ENCODE assay signal across 17 cellular contexts in the genomic region with DNA sequence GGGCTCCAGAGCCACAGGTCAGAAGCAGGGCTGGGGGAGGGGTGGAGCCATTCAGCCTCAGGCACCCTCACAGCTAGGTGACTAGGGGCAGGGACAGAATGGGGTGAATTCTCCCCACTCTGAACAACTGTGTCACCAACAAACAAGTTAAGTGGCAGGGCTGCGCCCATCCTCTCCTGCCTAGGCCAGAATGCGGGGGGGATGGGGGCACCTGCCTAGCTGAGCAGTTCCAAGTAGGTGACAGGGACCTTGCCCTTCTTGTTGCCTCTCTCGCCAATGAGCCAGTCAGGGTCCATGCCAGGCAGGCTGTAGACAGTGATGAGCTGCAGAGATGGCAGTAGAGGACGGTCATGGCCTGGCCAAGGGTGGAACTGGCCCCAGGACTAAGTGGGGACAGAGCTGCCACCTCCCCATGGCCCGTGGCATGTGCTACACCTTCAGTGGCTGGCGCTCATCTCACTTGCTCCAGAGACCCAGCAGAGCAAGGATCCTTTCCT. TPM values are rescaled to one million over a fixed set of nuclear protein-coding genes. Genes with fewer than 3 reads are reported as not detected.
DNase-seq lines count a peak whose midpoint lies in the region; ATAC-seq, FAIRE-seq and TF ChIP-seq lines count a peak whose summit lies in the region.
"Had no signal": no experiment of that assay in that cellular context is flagged by ENCODE, and none has a peak within 500 bp of the region (broad histone marks: within the 10 kb centered on the region; RNA-seq: fewer than 3 reads in every experiment).

No MANE protein-coding gene starts in this region.

- H3K4me1 ChIP-seq in cardiac muscle cell (ENCODE audit: low read depth) (peaks cover 15% of the 10 kb centered on the region), right atrium auricular region (peaks cover 0 to 14% of the 10 kb centered on the region in 2 donors), PC-9 (replicated peaks; ENCODE audit: insufficient read depth) (no peaks in the 10 kb centered on the region), HepG2 (ENCODE audit: insufficient read depth, low read length) (no peaks in the 10 kb centered on the region), upper lobe of right lung (no peaks in the 10 kb centered on the region), A673 (ENCODE audit: insufficient read depth, low read length, poor library complexity, severe bottlenecking) (no peaks in the 10 kb centered on the region)

- H3F3A ChIP-seq in PC-9 (ENCODE audit: insufficient read depth, low read depth) = peaks cover 38% of the 10 kb centered on the region

- TSS peak; percentile 7 for BruUV-seq in PC-9 (replicated peaks; lab: Mats Ljungman, UMichigan)
- BruUV-seq in HepG2 (replicated peaks; lab: Mats Ljungman, UMichigan) = no TSS peak
- BruUV-seq in A673 (replicated peaks; lab: Mats Ljungman, UMichigan) = no TSS peak

- H3K9me3 ChIP-seq in cardiac muscle cell (ENCODE audit: low read depth) = no peaks in the 10 kb centered on the region
- H3K9me3 ChIP-seq in right atrium auricular region = no peaks in the 10 kb centered on the region
- no peaks in the 10 kb centered on the region for H3K9me3 ChIP-seq in PC-9 (ENCODE audit: insufficient read depth, low read depth)
- H3K9me3 ChIP-seq in HepG2 (ENCODE audit: low read length) = no peaks in the 10 kb centered on the region
- no peaks in the 10 kb centered on the region for H3K9me3 ChIP-seq in upper lobe of right lung
- H3K9me3 ChIP-seq in A673 (ENCODE audit: low read depth, low read length, poor library complexity, severe bottlenecking) = no peaks in the 10 kb centered on the region
- H3K9me3 ChIP-seq: MG63 had no signal

- peak overlapping the region; percentile 86 for H3K27ac ChIP-seq in cardiac muscle cell
- no peak overlapping the region for H3K27ac ChIP-seq in right atrium auricular region
- no peak overlapping the region for H3K27ac ChIP-seq in PC-9
- no peak overlapping the region for H3K27ac ChIP-seq in HepG2 (ENCODE audit: extremely low read length, insufficient read depth, low read length)
- no peak overlapping the region for H3K27ac ChIP-seq in upper lobe of right lung
- H3K27ac ChIP-seq in A673 (ENCODE audit: low read depth, low read length, poor library complexity, severe bottlenecking) = no peak overlapping the region
- H3K27ac ChIP-seq: HL-60 had no signal

- FAIRE-seq in HepG2 (lab: Jason Lieb, UNC) = no peak

- H3K36me3 ChIP-seq in cardiac muscle cell = peaks cover 20% of the 10 kb centered on the region
- peaks cover 37% of the 10 kb centered on the region for H3K36me3 ChIP-seq in right atrium auricular region
- H3K36me3 ChIP-seq in PC-9 (ENCODE audit: low read depth) = 0 out of 2 replicates have a peak, but pooled peaks cover 2% of the 10 kb centered on the region
- H3K36me3 ChIP-seq in HepG2 (replicated peaks in 1 of 2; ENCODE audit: control insufficient read depth in 1 of 2, insufficient read depth in 2 of 2, low read length in 2 of 2) = peaks cover 23 to 45% of the 10 kb centered on the region in 2 experiments
- H3K36me3 ChIP-seq in upper lobe of right lung = peaks cover 70% of the 10 kb centered on the region
- peaks cover 37% of the 10 kb centered on the region for H3K36me3 ChIP-seq in A673 (ENCODE audit: insufficient read depth, low read length, poor library complexity, severe bottlenecking)

- H3K9me2 ChIP-seq in PC-9 (ENCODE audit: insufficient read depth) = no peaks in the 10 kb centered on the region

- TF ChIP-seq CTCF in cardiac muscle cell (IDR thresholded peaks at IDR 0.05; ENCODE audit: low read depth, low read length) (no peak), right atrium auricular region (IDR thresholded peaks at IDR 0.05) (no peak), PC-9 (conservative IDR thresholded peaks at IDR 0.05) (no peak), HepG2 (CRISPR knock-in tag; IDR thresholded peaks at IDR 0.05) (no peak), upper lobe of right lung (IDR thresholded peaks at IDR 0.05) (no peak), A673 (conservative IDR thresholded peaks at IDR 0.05; ENCODE audit: low read depth, low read length) (no peak)

- WGBS in HepG2 (ENCODE audit: low lambda C conversion rate) = no CpG with 5 or more reads among the region's 6 CpGs

- H3K27me3 ChIP-seq in cardiac muscle cell = no peaks in the 10 kb centered on the region
- H3K27me3 ChIP-seq in right atrium auricular region = no peaks in the 10 kb centered on the region
- H3K27me3 ChIP-seq in PC-9 (ENCODE audit: insufficient read depth, low read depth) = no peaks in the 10 kb centered on the region
- no peaks in the 10 kb centered on the region for H3K27me3 ChIP-seq in HepG2 (ENCODE audit: control insufficient read depth in 1 of 2, insufficient read depth in 2 of 2, low read length in 2 of 2)
- no peaks in the 10 kb centered on the region for H3K27me3 ChIP-seq in upper lobe of right lung
- H3K27me3 ChIP-seq in A673 (replicated peaks; ENCODE audit: insufficient read depth, low read depth, low read length, poor library complexity) = no peaks in the 10 kb centered on the region
- H3K27me3 ChIP-seq: MG63 had no signal

- no peak overlapping the region for H3K4me3 ChIP-seq in cardiac muscle cell
- H3K4me3 ChIP-seq in right atrium auricular region = no peak overlapping the region
- no peak overlapping the region for H3K4me3 ChIP-seq in PC-9
- H3K4me3 ChIP-seq in HepG2 (replicated peaks in 1 of 3; ENCODE audit: insufficient read depth in 1 of 3, low read depth in 2 of 3, low read length in 3 of 3) = no peak overlapping the region
- H3K4me3 ChIP-seq in upper lobe of right lung = no peak overlapping the region
- H3K4me3 ChIP-seq in A673 (ENCODE audit: low read depth, low read length, poor library complexity, severe bottlenecking) = no peak overlapping the region
- H3K4me3 ChIP-seq: MG63 had no signal

- H3K4me2 ChIP-seq in PC-9 = no peak overlapping the region
- H3K4me2 ChIP-seq in HepG2 (ENCODE audit: low read depth, low read length) = no peak overlapping the region

- no peak for TF ChIP-seq RAD21 in HepG2 (CRISPR knock-in tag; IDR thresholded peaks at IDR 0.05)

- ATAC-seq in HepG2 (no peak), upper lobe of right lung (no peak), HG03354 (IDR thresholded peaks at IDR 0.05; ENCODE audit: poor library complexity, severe bottlenecking, unreplicated experiment) (no peak)
- ATAC-seq: HCT116, Panc1 had no signal

- no peak overlapping the region for H2AFZ ChIP-seq in PC-9
- H2AFZ ChIP-seq in HepG2 (ENCODE audit: low read length) = no peak overlapping the region

- H3K9ac ChIP-seq in HepG2 (ENCODE audit: insufficient read depth, low read depth, low read length) = no peak overlapping the region

- no peak for DNase-seq in cardiac muscle cell (ENCODE audit: low read depth in 1 of 2, low spot score in 1 of 2)
- no peak for DNase-seq in right atrium auricular region (ENCODE audit: low spot score)
- DNase-seq in PC-9 = no peak
- DNase-seq in HepG2 (ENCODE audit: low spot score) = no peak
- DNase-seq in upper lobe of right lung = peak; percentile 62
- no peak for DNase-seq in A673 (ENCODE audit: low spot score)
- DNase-seq in kidney glomerular epithelial cell (lab: John Stamatoyannopoulos, UW) = no peak
- DNase-seq: DMS53, MG63, NCI-H1105, NCI-H1694 treated with DMSO at 0.1 percent for 48 hours, NCI-H774, SHP77 treated with DMSO at 0.1 percent for 48 hours had no signal

- POLR2A ChIA-PET in PC-9 (lab: Charles Lee; ENCODE audit: unreplicated experiment) = no interaction called here
- POLR2A ChIA-PET in HepG2 (lab: Yijun Ruan, JAX) = interaction anchor here (1.1 kb wide), 1 partner anchor 20 kb away, joined by 3 read pairs; a partner anchor contains a TSS
- POLR2A ChIA-PET in A673 (lab: Charles Lee; ENCODE audit: low non-redundant PET) = no interaction called here

- H3K79me2 ChIP-seq in PC-9 (ENCODE audit: low read depth) = no peaks in the 10 kb centered on the region
- H3K79me2 ChIP-seq in HepG2 (ENCODE audit: insufficient read depth, low read length) = no peaks in the 10 kb centered on the region

- no peak for TF ChIP-seq EP300 in HepG2 (IDR thresholded peaks at IDR 0.05; ENCODE audit: low read depth in 2 of 2, low read length in 2 of 2)
- TF ChIP-seq EP300 in HepG2 (CRISPR knock-in tag; IDR thresholded peaks at IDR 0.05; ENCODE audit: borderline replicate concordance) = no peak

- TF ChIP-seq POLR2A in HepG2 (IDR thresholded peaks at IDR 0.05; ENCODE audit: insufficient read depth in 1 of 2, low read depth in 2 of 2, low read length in 2 of 2) = 0 out of 4 replicates have a peak, but pooled peaks of 1 of the 2 experiments have one; percentile 17

- CTCF ChIA-PET in PC-9 (lab: Charles Lee) = interaction anchor here (0.6 kb wide), 1 partner anchor 777 kb away, joined by 6 read pairs; no protein-coding TSS in a partner anchor
- CTCF ChIA-PET in HepG2 (lab: Yijun Ruan, JAX; ENCODE audit: low intra/inter-chr PET ratio, low total read pairs) = no interaction called here
- CTCF ChIA-PET in A673 (lab: Charles Lee) = no interaction called here

- intact Hi-C loops in PC-9 (cut with micrococcal nuclease; ENCODE audit: unreplicated experiment) (loop anchor here (5.0 kb wide), 1 partner anchor 94 kb away; no protein-coding TSS in a partner anchor), HepG2 (cut with micrococcal nuclease; ENCODE audit: unreplicated experiment) (loop anchor here (10.0 kb wide), 1 partner anchor 154 kb away; no protein-coding TSS in a partner anchor), upper lobe of right lung (cut with DNase I) (no loop called here), A673 (cut with micrococcal nuclease; ENCODE audit: unreplicated experiment) (loop anchor here (5.0 kb wide), 1 partner anchor 604 kb away; no protein-coding TSS in a partner anchor)

- in situ Hi-C loops in HepG2 (cut with HindIII; ENCODE audit: extremely low pct_ligation_motif_present, low pct_unique_long_range_greater_than_20kb) = no loop called here

- H4K20me1 ChIP-seq in PC-9 (ENCODE audit: insufficient read depth) (peaks cover 12% of the 10 kb centered on the region), HepG2 (ENCODE audit: insufficient read depth, low read length) (no peaks in the 10 kb centered on the region)

RNA-seq across cellular contexts. Expression of a gene that starts 19.6 kb away (rescaled TPM):
- total RNA-seq in cardiac muscle cell = 132 and 203 TPM in 2 replicates
- 182 and 187 TPM in 2 replicates for polyA plus RNA-seq in cardiac muscle cell
- 10 to 100 TPM; 25.6 to 41.3 TPM for total RNA-seq in right atrium auricular region
- 184 and 213 TPM in 2 replicates for total RNA-seq in PC-9 (2021)
- total RNA-seq in HepG2 (2016; rRNA removed; fragmentation: Illumina TruSeq; extraction: Trizol) = 10.5 and 24.0 TPM in 2 replicates
- 5.7 and 6.3 TPM in 2 replicates for total RNA-seq in HepG2 (2016; cell fraction: cytosol; rRNA removed; fragmentation: Illumina TruSeq; extraction: Trizol; ENCODE audit: low read depth)
- total RNA-seq in HepG2 (2016; cell fraction: insoluble cytoplasmic fraction; rRNA removed; fragmentation: Illumina TruSeq; extraction: Trizol) = 10.1 and 22.9 TPM in 2 replicates
- 9.8 and 12.3 TPM in 2 replicates for total RNA-seq in HepG2 (2016; cell fraction: membrane; rRNA removed; fragmentation: Illumina TruSeq; extraction: Trizol)
- total RNA-seq in HepG2 (2016; cell fraction: nucleus; rRNA removed; fragmentation: Illumina TruSeq; extraction: Trizol) = 28.6 and 31.6 TPM in 2 replicates
- 40.6 and 68.0 TPM in 2 replicates for polyA plus RNA-seq in HepG2 (2011; rRNA removed)
- polyA plus RNA-seq in HepG2 (2011; cell fraction: cytosol; rRNA removed) = 23.7 and 25.8 TPM in 2 replicates
- 356 and 393 TPM in 2 replicates for polyA plus RNA-seq in HepG2 (2011; cell fraction: nucleus; rRNA removed)
- 17.4 and 18.7 TPM in 2 replicates for polyA plus RNA-seq in HepG2 (2012)
- polyA plus RNA-seq in HepG2 (2016; cell fraction: cytosol; fragmentation: Illumina TruSeq; extraction: Trizol; ENCODE audit: low read depth) = 7.5 and 8.5 TPM in 2 replicates
- 13.7 and 15.9 TPM in 2 replicates for polyA plus RNA-seq in HepG2 (2016; cell fraction: insoluble cytoplasmic fraction; fragmentation: Illumina TruSeq; extraction: Trizol; ENCODE audit: low read depth)
- 11.0 and 13.2 TPM in 2 replicates for polyA plus RNA-seq in HepG2 (2016; cell fraction: membrane; fragmentation: Illumina TruSeq; extraction: Trizol; ENCODE audit: low read depth)
- polyA plus RNA-seq in HepG2 (2016; cell fraction: nucleus; fragmentation: Illumina TruSeq; extraction: Trizol; ENCODE audit: insufficient read depth, low read depth) = 80.7 and 100 TPM in 2 replicates
- 29.6 and 163 TPM in 2 replicates for polyA minus RNA-seq in HepG2 (2011; rRNA and poly(A)+ RNA removed; ENCODE audit: low replicate concordance)
- 10.4 and 14.1 TPM in 2 replicates for polyA minus RNA-seq in HepG2 (2011; cell fraction: cytosol; rRNA and poly(A)+ RNA removed)
- polyA minus RNA-seq in HepG2 (2011; cell fraction: nucleus; rRNA and poly(A)+ RNA removed) = 20.3 and 22.6 TPM in 2 replicates
- total RNA-seq in upper lobe of right lung = 88.4 TPM
- 52.7 and 59.4 TPM in 2 replicates for total RNA-seq in A673 (2021)

RNA-seq across cellular contexts. Expression of a gene that starts 27.9 kb away (rescaled TPM):
- total RNA-seq in cardiac muscle cell (65.8 and 69.8 TPM in 2 replicates), right atrium auricular region (10 to 100 TPM; 34.2 to 40.2 TPM), PC-9 (2021) (40.7 and 48.2 TPM in 2 replicates), HepG2 (2016; rRNA removed; fragmentation: Illumina TruSeq; extraction: Trizol) (8.9 and 17.1 TPM in 2 replicates), upper lobe of right lung (20.7 TPM), A673 (2021) (26.7 and 27.7 TPM in 2 replicates)
- polyA plus RNA-seq in cardiac muscle cell (44.7 and 48.7 TPM in 2 replicates), HepG2 (2011; rRNA removed) (10.8 and 12.2 TPM in 2 replicates)
- total RNA-seq in HepG2 (2016; cell fraction: cytosol; rRNA removed; fragmentation: Illumina TruSeq; extraction: Trizol; ENCODE audit: low read depth) = 5.8 TPM in 2 replicates
- total RNA-seq in HepG2 (2016; cell fraction: insoluble cytoplasmic fraction; rRNA removed; fragmentation: Illumina TruSeq; extraction: Trizol) = 8.3 and 17.7 TPM in 2 replicates
- total RNA-seq in HepG2 (2016; cell fraction: membrane; rRNA removed; fragmentation: Illumina TruSeq; extraction: Trizol) = 6.6 and 6.9 TPM in 2 replicates
- total RNA-seq in HepG2 (2016; cell fraction: nucleus; rRNA removed; fragmentation: Illumina TruSeq; extraction: Trizol) = 22.2 and 26.2 TPM in 2 replicates
- polyA plus RNA-seq in HepG2 (2011; cell fraction: cytosol; rRNA removed) = 4.8 and 7.2 TPM in 2 replicates
- polyA plus RNA-seq in HepG2 (2011; cell fraction: nucleus; rRNA removed) = 118 and 145 TPM in 2 replicates
- polyA plus RNA-seq in HepG2 (2012) = 3.9 and 9.8 TPM in 2 replicates
- 1.3 and 1.6 TPM in 2 replicates for polyA plus RNA-seq in HepG2 (2016; cell fraction: cytosol; fragmentation: Illumina TruSeq; extraction: Trizol; ENCODE audit: low read depth)
- 5.8 and 6.3 TPM in 2 replicates for polyA plus RNA-seq in HepG2 (2016; cell fraction: insoluble cytoplasmic fraction; fragmentation: Illumina TruSeq; extraction: Trizol; ENCODE audit: low read depth)
- 3.4 and 4.3 TPM in 2 replicates for polyA plus RNA-seq in HepG2 (2016; cell fraction: membrane; fragmentation: Illumina TruSeq; extraction: Trizol; ENCODE audit: low read depth)
- polyA plus RNA-seq in HepG2 (2016; cell fraction: nucleus; fragmentation: Illumina TruSeq; extraction: Trizol; ENCODE audit: insufficient read depth, low read depth) = 44.0 and 50.8 TPM in 2 replicates
- polyA minus RNA-seq in HepG2 (2011; rRNA and poly(A)+ RNA removed; ENCODE audit: low replicate concordance) = 17.4 and 26.1 TPM in 2 replicates
- polyA minus RNA-seq in HepG2 (2011; cell fraction: cytosol; rRNA and poly(A)+ RNA removed) = 4.4 and 5.0 TPM in 2 replicates
- 18.5 and 19.6 TPM in 2 replicates for polyA minus RNA-seq in HepG2 (2011; cell fraction: nucleus; rRNA and poly(A)+ RNA removed)
